ENCODE assay signal across 1 cellular context in the genomic region with DNA sequence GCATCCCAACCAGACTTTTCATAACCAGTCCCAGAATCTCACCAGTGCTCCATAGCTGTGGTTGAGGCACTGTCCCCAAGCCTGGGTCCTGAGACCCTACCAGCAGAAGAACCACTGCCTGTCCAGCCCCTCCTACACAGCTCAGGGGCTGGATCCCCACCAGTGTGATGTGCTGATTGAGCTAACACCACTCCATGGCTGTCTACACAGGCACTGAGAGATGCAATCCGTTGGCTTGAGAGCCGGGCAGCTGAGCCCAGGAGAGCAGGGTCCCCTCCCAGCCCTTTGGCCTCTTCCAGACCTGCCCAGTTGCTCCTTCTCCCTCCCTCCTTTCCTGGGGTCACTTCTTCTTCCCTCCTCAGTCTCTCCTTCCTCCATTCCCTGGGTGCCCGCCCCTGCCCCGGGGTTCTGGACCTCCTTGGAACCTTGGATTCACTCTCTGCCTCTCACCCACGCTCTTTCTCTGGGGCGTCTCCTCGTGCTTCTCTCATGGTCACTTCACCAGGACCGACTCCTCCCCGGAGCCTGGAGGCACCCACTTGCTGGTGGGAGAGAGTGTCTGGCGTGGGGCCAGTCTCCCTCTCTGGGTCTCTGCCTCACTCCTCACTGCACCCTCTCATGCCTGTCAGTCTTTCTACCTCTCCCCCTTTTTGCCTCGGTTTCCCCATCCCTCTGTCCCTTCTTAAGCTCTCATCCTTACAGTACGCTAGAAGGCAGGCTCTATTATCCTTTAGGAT.
TF ChIP-seq lines count a peak whose summit lies in the region.

No MANE protein-coding gene starts in this region.

TF ChIP-seq in K562, 482 proteins besides CTCF, POLR2A, EP300 and RAD21 (continued from another document):
- TF ChIP-seq ATF4 (CRISPR knock-in tag; IDR thresholded peaks at IDR 0.05) (no peak), FOXK2 (conservative IDR thresholded peaks at IDR 0.05 in 1 of 2, IDR thresholded peaks at IDR 0.05 in 1 of 2; ENCODE audit: low read depth in 2 of 2) (0 out of 4 replicates have a peak, but pooled peaks of 1 of the 2 experiments have one; percentile 13), HOXB6 (CRISPR knock-in tag; IDR thresholded peaks at IDR 0.05; ENCODE audit: borderline replicate concordance) (no peak), SIX5 (IDR thresholded peaks at IDR 0.05; ENCODE audit: borderline replicate concordance in 1 of 2, insufficient read depth in 1 of 2, low read depth in 1 of 2, low read length in 2 of 2) (no peak), MTA3 (IDR thresholded peaks at IDR 0.05; ENCODE audit: borderline replicate concordance) (0 out of 2 replicates have a peak, but pooled peaks have one; percentile 33), HEY1 (CRISPR knock-in tag; IDR thresholded peaks at IDR 0.05; ENCODE audit: borderline replicate concordance) (no peak), TBL1XR1 (IDR thresholded peaks at IDR 0.05; ENCODE audit: low read length in 2 of 2) (no peak), NCOA1 (IDR thresholded peaks at IDR 0.05; ENCODE audit: low read depth) (no peak), ERF (CRISPR knock-in tag; IDR thresholded peaks at IDR 0.05) (no peak), RFX7 (CRISPR knock-in tag; IDR thresholded peaks at IDR 0.05) (no peak), NR3C1 (CRISPR knock-in tag; IDR thresholded peaks at IDR 0.05) (no peak), SAFB (IDR thresholded peaks at IDR 0.05; ENCODE audit: borderline replicate concordance, low read depth, low read length) (no peak), RB1 (IDR thresholded peaks at IDR 0.05; ENCODE audit: low read depth) (0 out of 2 replicates have a peak, but pooled peaks have one; percentile 19), RBBP5 (IDR thresholded peaks at IDR 0.05; ENCODE audit: borderline replicate concordance, insufficient read depth, low read length, poor library complexity, severe bottlenecking) (no peak), ZBTB17 (CRISPR knock-in tag; IDR thresholded peaks at IDR 0.05) (no peak), SAP30 (IDR thresholded peaks at IDR 0.05; ENCODE audit: borderline replicate concordance, insufficient read depth, low read depth, low read length, poor library complexity, severe bottlenecking) (no peak), BCLAF1 (IDR thresholded peaks at IDR 0.05; ENCODE audit: borderline replicate concordance in 1 of 2, control insufficient read depth in 1 of 2, low read depth in 2 of 2, low read length in 1 of 2) (0 out of 4 replicates have a peak, but pooled peaks of 1 of the 2 experiments have one; percentile 25), NRF1 (conservative IDR thresholded peaks at IDR 0.05 in 1 of 2, IDR thresholded peaks at IDR 0.05 in 1 of 2) (no peak), HDAC2 (IDR thresholded peaks at IDR 0.05) (peak; percentile 37; the same call in 1 of the 2 replicates), L3MBTL2 (IDR thresholded peaks at IDR 0.05) (0 out of 2 replicates have a peak, but pooled peaks have one; percentile 41), SMARCE1 (IDR thresholded peaks at IDR 0.05) (peak; percentile 28; the same call in 1 of the 2 replicates), BCOR (IDR thresholded peaks at IDR 0.05) (no peak), RFX5 (IDR thresholded peaks at IDR 0.05; ENCODE audit: low read depth, low read length) (no peak), HBP1 (CRISPR knock-in tag; IDR thresholded peaks at IDR 0.05) (no peak), EGR1 (conservative IDR thresholded peaks at IDR 0.05) (peak; percentile 48; the same call in 1 of the 2 replicates), CREB1 (IDR thresholded peaks at IDR 0.05) (no peak), CREB1 (CRISPR knock-in tag; IDR thresholded peaks at IDR 0.05) (no peak)
- TF ChIP-seq, protein P1, sequence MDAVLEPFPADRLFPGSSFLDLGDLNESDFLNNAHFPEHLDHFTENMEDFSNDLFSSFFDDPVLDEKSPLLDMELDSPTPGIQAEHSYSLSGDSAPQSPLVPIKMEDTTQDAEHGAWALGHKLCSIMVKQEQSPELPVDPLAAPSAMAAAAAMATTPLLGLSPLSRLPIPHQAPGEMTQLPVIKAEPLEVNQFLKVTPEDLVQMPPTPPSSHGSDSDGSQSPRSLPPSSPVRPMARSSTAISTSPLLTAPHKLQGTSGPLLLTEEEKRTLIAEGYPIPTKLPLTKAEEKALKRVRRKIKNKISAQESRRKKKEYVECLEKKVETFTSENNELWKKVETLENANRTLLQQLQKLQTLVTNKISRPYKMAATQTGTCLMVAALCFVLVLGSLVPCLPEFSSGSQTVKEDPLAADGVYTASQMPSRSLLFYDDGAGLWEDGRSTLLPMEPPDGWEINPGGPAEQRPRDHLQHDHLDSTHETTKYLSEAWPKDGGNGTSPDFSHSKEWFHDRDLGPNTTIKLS (IDR thresholded peaks at IDR 0.05; ENCODE audit: borderline replicate concordance, low read depth) = no peak
- TF ChIP-seq, protein P2, sequence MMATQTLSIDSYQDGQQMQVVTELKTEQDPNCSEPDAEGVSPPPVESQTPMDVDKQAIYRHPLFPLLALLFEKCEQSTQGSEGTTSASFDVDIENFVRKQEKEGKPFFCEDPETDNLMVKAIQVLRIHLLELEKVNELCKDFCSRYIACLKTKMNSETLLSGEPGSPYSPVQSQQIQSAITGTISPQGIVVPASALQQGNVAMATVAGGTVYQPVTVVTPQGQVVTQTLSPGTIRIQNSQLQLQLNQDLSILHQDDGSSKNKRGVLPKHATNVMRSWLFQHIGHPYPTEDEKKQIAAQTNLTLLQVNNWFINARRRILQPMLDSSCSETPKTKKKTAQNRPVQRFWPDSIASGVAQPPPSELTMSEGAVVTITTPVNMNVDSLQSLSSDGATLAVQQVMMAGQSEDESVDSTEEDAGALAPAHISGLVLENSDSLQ (IDR thresholded peaks at IDR 0.05) = peak; percentile 44; the same call in 1 of the 2 replicates
